Comparison of ENCODE assay signal across 8 cellular contexts in genomic region chr9:15509931-15510788, GRCh38. TPM values are rescaled to one million over a fixed set of nuclear protein-coding genes. Genes with fewer than 3 reads are reported as not detected.
A peak's percentile ranks its signal among the peaks of the same experiment; 100 is the strongest.
DNase-seq lines count a peak whose midpoint lies in the region; ATAC-seq lines count a peak whose summit lies in the region.

No MANE protein-coding gene starts in this region.

- H3K4me3 Mint-ChIP-seq in natural killer cell treated with Interleukin-12 subunit alpha and Interleukin-12 subunit beta and Interleukin-15 and Interleukin-18, amount 100 ng/mL, for 72 hours: peak overlapping the region; percentile 93

- no peaks in the 10 kb centered on the region for H3K9me3 Mint-ChIP-seq in natural killer cell treated with Interleukin-12 subunit alpha and Interleukin-12 subunit beta and Interleukin-15 and Interleukin-18, amount 100 ng/mL, for 72 hours

- H3K27ac Mint-ChIP-seq in natural killer cell treated with Interleukin-12 subunit alpha and Interleukin-12 subunit beta and Interleukin-15 and Interleukin-18, amount 100 ng/mL, for 72 hours: peak overlapping the region; percentile 92 to 97

- H3K36me3 Mint-ChIP-seq in natural killer cell treated with Interleukin-12 subunit alpha and Interleukin-12 subunit beta and Interleukin-15 and Interleukin-18, amount 100 ng/mL, for 72 hours: peaks cover 24% of the 10 kb centered on the region

- peak; percentile 40 for ATAC-seq in HG02852 (IDR thresholded peaks at IDR 0.05; ENCODE audit: unreplicated experiment)
- peak; percentile 51 for ATAC-seq in esophagus mucosa
- peak; percentile 76 to 83 for ATAC-seq in natural killer cell treated with Interleukin-12 subunit alpha and Interleukin-12 subunit beta and Interleukin-15 and Interleukin-18, amount 100 ng/mL, for 72 hours

- DNase-seq in DMS 273 (lab: John Stamatoyannopoulos, UW; ENCODE audit: unreplicated experiment) (peak; percentile 70), DMS 273 treated with DMSO at 0.1 percent for 48 hours (lab: John Stamatoyannopoulos, UW) (no peak), NCI-H69 (lab: John Stamatoyannopoulos, UW) (peak; percentile 86)
- peak; percentile 70 for DNase-seq in activated T-cell treated with anti-CD3 and anti-CD28 coated beads, Interleukin-2, amount 50 U/mL, for 1 hour
- peak; percentile 78 for DNase-seq in natural killer cell treated with Interleukin-12 subunit alpha and Interleukin-12 subunit beta and Interleukin-15 and Interleukin-18, amount 100 ng/mL, for 72 hours (ENCODE audit: low spot score)
- DNase-seq in stimulated activated naive CD4-positive, alpha-beta T cell treated with Interleukin-2 at 50 U/mL for 16 hours (lab: John Stamatoyannopoulos, UW): peak; percentile 69

- peaks cover 26 to 46% of the 10 kb centered on the region in 2 donors for H3K4me1 Mint-ChIP-seq in natural killer cell treated with Interleukin-12 subunit alpha and Interleukin-12 subunit beta and Interleukin-15 and Interleukin-18, amount 100 ng/mL, for 72 hours (ENCODE audit: low read depth in 2 of 2)

- peaks cover 0 to 5% of the 10 kb centered on the region in 2 donors for H3K27me3 Mint-ChIP-seq in natural killer cell treated with Interleukin-12 subunit alpha and Interleukin-12 subunit beta and Interleukin-15 and Interleukin-18, amount 100 ng/mL, for 72 hours

RNA-seq across cellular contexts. Expression of gene PSIP1, which starts 0.6 kb away (rescaled TPM):
- 12.6 TPM for total RNA-seq in esophagus mucosa
- 10 to 100 TPM; 45.9 to 62.3 TPM for total RNA-seq in natural killer cell treated with Interleukin-12 subunit alpha and Interleukin-12 subunit beta and Interleukin-15 and Interleukin-18, amount 100 ng/mL, for 72 hours

RNA-seq across cellular contexts. Expression of gene CCDC171, which starts 42.7 kb away (rescaled TPM):
- total RNA-seq in esophagus mucosa: 1.4 TPM
- 1 to 10 TPM; 2.0 to 3.6 TPM for total RNA-seq in natural killer cell treated with Interleukin-12 subunit alpha and Interleukin-12 subunit beta and Interleukin-15 and Interleukin-18, amount 100 ng/mL, for 72 hours
